Comparison of ENCODE assay signal across 29 cellular contexts in the genomic region with DNA sequence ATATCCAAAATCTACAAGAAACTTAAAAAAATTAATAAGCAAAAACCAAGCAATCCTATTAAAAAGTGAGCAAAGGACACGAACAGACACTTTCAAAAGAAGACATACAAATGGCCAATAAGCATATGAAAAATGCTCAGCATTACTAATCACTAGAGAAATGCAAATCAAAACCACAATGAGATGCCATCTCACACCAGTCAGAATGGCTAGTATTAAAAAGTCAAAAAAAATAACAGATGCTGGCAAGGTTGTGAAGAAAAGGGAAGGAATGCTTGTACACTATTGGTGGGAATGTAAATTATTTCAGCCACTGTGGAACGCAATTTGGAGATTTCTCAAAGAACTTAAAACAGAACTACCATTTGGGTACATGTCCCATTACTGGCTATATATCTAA.
"Had no signal": no experiment of that assay in that cellular context is flagged by ENCODE, and none has a peak within 500 bp of the region (broad histone marks: within the 10 kb centered on the region; RNA-seq: fewer than 3 reads in every experiment).

No MANE protein-coding gene starts in this region.

- H3K9ac ChIP-seq: neural progenitor cell had no signal

- H3K4me1 ChIP-seq: esophagus squamous epithelium, left lung, neural progenitor cell, right lobe of liver, stomach, suprapubic skin, transverse colon, uterus had no signal

- ATAC-seq: activated CD4-positive, alpha-beta T cell treated with anti-CD3 and anti-CD28 coated beads for 36 hours; activated T-helper 17 cell treated with anti-CD3 and anti-CD28 coated beads, Interleukin-2, amount 50 U/mL, for 72 hours; left lung; naive thymus-derived CD8-positive, alpha-beta T cell; right lobe of liver; stimulated activated effector memory CD8-positive, alpha-beta T cell treated with anti-CD3 and anti-CD28 coated beads, Interleukin-12 subunit alpha, Interleukin-12 subunit beta, amount 100 ng/mL, for 72 hours; T-helper 17 cell had no signal

- H2AFZ ChIP-seq: neural progenitor cell had no signal

- H3K9me3 ChIP-seq: esophagus squamous epithelium, left lung, right lobe of liver, stomach, suprapubic skin, transverse colon, uterus had no signal

- H3K27me3 ChIP-seq: esophagus squamous epithelium, left lung, neural progenitor cell, right lobe of liver, stomach, suprapubic skin, transverse colon, uterus had no signal

- DNase-seq: activated B cell treated with CpG ODN at 0.5 μM for 24 hours; activated CD4-positive, alpha-beta T cell treated with anti-CD3 and anti-CD28 coated beads for 36 hours; activated CD4-positive, alpha-beta T cell treated with anti-CD3 and anti-CD28 coated beads, Interleukin-2, amount 50 U/mL, for 4 hours; activated CD8-positive, alpha-beta memory T cell treated with anti-CD3 and anti-CD28 coated beads for 24 hours; activated CD8-positive, alpha-beta memory T cell treated with anti-CD3 and anti-CD28 coated beads, Interleukin-2, amount 50 U/mL, for 4 hours; activated naive CD4-positive, alpha-beta T cell treated with anti-CD3 and anti-CD28 coated beads, Interleukin-2, amount 10 ng/mL, durations not matched to agents 7 days and 5 days; activated T-cell treated with anti-CD3 and anti-CD28 coated beads, Interleukin-2, amount 50 U/mL, for 24 hours; anterior cingulate cortex; cerebellar nuclear complex; endodermal cell; esophagus squamous epithelium; foreskin fibroblast; kidney glomerular epithelial cell; left lung; naive thymus-derived CD8-positive, alpha-beta T cell; posterior cingulate gyrus; right lobe of liver; small intestine; stimulated activated CD4-positive, alpha-beta T cell treated with anti-CD3 and anti-CD28 coated beads, Interleukin-2, amount 100 ng/mL, for 24 hours; stomach; T-helper 17 cell; transverse colon; uterus had no signal

- H3K36me3 ChIP-seq: esophagus squamous epithelium, left lung, neural progenitor cell, right lobe of liver, stomach, suprapubic skin, transverse colon, uterus had no signal

- H3K27ac ChIP-seq: coronary artery, esophagus squamous epithelium, left lung, neural progenitor cell, right lobe of liver, stomach, suprapubic skin, transverse colon, uterus had no signal

- H3K4me3 ChIP-seq: coronary artery, esophagus squamous epithelium, left lung, lung, neural progenitor cell, right lobe of liver, stomach, suprapubic skin, transverse colon, uterus had no signal

- H3K4me2 ChIP-seq: neural progenitor cell had no signal
